ENCODE assay signal across 1 cellular context in the genomic region with DNA sequence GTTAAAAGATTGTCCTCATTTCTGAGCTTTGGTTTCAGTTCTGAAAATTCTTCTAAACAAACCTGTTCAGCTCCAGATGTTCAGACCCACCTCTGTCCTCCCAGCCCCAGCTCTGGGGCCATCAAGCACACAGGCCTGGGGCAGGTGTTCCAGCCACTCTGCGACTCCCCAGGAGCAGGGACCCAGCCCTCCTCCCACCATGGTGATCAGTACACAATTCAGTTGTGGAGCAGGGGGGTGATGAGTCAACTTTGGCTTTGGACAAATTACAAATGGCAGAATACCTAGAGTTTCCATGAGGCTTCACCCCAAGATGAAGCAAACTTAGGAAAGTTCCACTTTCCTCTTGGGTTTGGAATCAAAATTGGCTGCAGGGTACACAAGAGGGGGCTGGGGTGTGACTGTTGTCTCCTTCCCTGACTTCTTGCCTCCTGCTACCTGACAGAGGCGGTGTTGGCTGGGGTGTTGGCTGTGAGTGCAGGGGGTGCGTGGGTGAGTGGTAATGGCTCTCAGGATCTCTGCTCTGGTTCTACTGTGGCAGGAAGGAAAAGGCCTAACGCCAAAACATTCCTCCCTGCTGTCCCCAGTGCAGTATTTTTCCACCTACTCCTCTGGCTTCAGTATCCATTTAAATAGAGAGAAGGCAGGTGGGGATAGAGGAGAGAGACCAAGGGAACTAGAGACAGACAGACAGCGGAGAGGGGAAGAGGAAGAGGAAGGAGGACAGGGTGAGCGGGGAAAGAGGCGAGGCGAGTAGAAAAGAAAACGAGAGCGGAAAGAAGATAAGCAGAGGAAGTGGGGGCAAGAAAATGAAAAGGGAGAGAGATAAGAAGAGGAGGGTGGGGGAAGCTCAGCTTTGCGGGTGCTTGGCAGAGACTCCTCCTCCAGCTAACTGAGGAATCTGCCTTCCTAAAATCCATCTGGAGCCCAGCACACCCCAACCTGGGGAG.
TF ChIP-seq lines count a peak whose summit lies in the region.

No MANE protein-coding gene starts in this region.

TF ChIP-seq in HEK293, 187 proteins besides CTCF, POLR2A, EP300 and RAD21:
- TF ChIP-seq ZFHX2 (tag by site-specific recombination; conservative IDR thresholded peaks at IDR 0.05) (peak; percentile 80), EGR2 (tag by site-specific recombination; IDR thresholded peaks at IDR 0.05; ENCODE audit: low read depth) (peak; percentile 79), ZNF596 (tag by site-specific recombination; IDR thresholded peaks at IDR 0.05) (no peak)
